ENCODE assay signal across 8 cellular contexts in the genomic region with DNA sequence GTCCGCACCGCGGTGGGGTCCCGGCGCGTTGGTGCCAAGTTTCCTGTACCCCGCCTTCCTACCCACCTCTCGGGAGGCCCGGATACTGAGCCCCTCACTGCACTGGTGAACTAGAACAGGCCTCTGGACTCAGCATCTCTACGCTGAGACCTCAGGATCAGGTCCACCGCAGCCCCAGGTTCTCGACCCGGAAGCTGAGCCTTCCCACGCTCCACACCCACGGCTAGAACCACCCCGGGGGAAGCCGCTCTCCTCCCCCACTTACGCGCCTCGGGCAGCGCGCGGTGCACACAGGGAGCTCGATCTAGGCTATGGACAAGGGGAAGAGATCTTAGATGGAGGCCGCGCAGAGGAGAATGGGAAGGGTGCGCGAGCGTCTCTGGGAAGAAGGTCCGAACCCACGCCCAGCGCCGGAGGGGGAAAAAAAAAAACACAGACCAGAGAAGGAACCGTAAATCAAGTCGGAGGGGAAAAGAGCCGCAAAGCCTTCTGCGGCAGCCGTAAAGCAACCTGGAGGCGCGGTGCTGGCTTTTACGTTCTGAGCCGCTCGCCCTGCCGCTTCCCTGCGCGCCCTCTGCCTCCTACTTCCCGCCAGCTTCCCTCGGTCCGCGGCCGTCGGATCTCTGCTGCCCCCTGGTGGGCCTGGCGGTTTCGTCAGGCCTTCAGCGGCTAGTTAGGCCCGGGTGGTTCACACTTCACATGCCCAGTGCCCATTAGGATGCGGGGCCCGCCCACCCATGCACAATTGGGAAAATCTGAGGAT. TPM values are rescaled to one million over a fixed set of nuclear protein-coding genes. Genes with fewer than 3 reads are reported as not detected.
DNase-seq lines count a peak whose midpoint lies in the region; ATAC-seq and TF ChIP-seq lines count a peak whose summit lies in the region.

A gene (minus strand): TSS at position 358 of the 763 bp plus-strand sequence. CDS start 16,636 bp downstream, outside the sequence.

- H3K27me3 ChIP-seq in adrenal gland (no peaks in the 10 kb centered on the region), heart left ventricle (no peaks in the 10 kb centered on the region), upper lobe of right lung (no peaks in the 10 kb centered on the region)

- peaks cover 0 to 16% of the 10 kb centered on the region in 2 donors for H3K4me1 ChIP-seq in adrenal gland (replicated peaks in 1 of 2)
- peaks cover 0 to 22% (median 12%) of the 10 kb centered on the region in 12 donors for H3K4me1 ChIP-seq in heart left ventricle
- peaks cover 10% of the 10 kb centered on the region for H3K4me1 ChIP-seq in upper lobe of right lung

- no peaks in the 10 kb centered on the region for H3K27me3 Mint-ChIP-seq in T-cell

- peak within 1 kb of the TSS; percentile 95 to 97 for H3K27ac Mint-ChIP-seq in T-cell

- H3K4me1 Mint-ChIP-seq in T-cell, result peaks cover 29 to 34% (median 32%) of the 10 kb centered on the region in 3 donors

- H3K4me3 ChIP-seq in adrenal gland (peak within 1 kb of the TSS; percentile 48 to 94 (median 72)), heart left ventricle (peak within 1 kb of the TSS; percentile 68 to 94 (median 82)), upper lobe of right lung (peak within 1 kb of the TSS; percentile 82)

- no peaks in the 10 kb centered on the region for H3K9me3 Mint-ChIP-seq in T-cell

- H3K27ac ChIP-seq in adrenal gland (peak within 1 kb of the TSS; percentile 75 to 90 (median 87)), heart left ventricle (peak within 1 kb of the TSS; percentile 76 to 98 (median 92)), upper lobe of right lung (peak within 1 kb of the TSS; percentile 89)

- peaks cover 4% of the 10 kb centered on the region for H3K36me3 Mint-ChIP-seq in T-cell

- intact Hi-C loops in adrenal gland (cut with DNase I) (loop anchor here (5.0 to 10.0 kb wide), 5 partner anchors 115 to 385 kb away; a partner anchor contains a TSS), heart left ventricle (cut with DNase I) (loop anchor here in 9 of 10 donors (1.0 to 10.0 kb wide), 14 partner anchors 41 to 643 kb away; a partner anchor contains a TSS), posterior cingulate gyrus (cut with DNase I) (loop anchor here (1.0 to 5.0 kb wide), 5 partner anchors 41 to 380 kb away; a partner anchor contains a TSS), upper lobe of right lung (cut with DNase I) (loop anchor here (5.0 kb wide), 1 partner anchor 382 kb away; no protein-coding TSS in a partner anchor)

- H3K9me3 ChIP-seq in adrenal gland (replicated peaks in 1 of 3) (no peaks in the 10 kb centered on the region), heart left ventricle (no peaks in the 10 kb centered on the region), upper lobe of right lung (no peaks in the 10 kb centered on the region)

- POLR2A ChIA-PET in T-cell (lab: Charles Lee), result interaction anchor here in 1 of 2 donors (0.7 kb wide), 1 partner anchor 855 kb away, joined by 3 read pairs; no protein-coding TSS in a partner anchor

- H3K4me3 Mint-ChIP-seq in T-cell, result peak within 1 kb of the TSS; percentile 96 to 98 (median 97)

- TF ChIP-seq CTCF in GM12874 (IDR thresholded peaks at IDR 0.05; ENCODE audit: insufficient read depth, low read depth, low read length) (peak; percentile 93), adrenal gland (IDR thresholded peaks at IDR 0.05) (peak; percentile 96 to 100 (median 99)), heart left ventricle (IDR thresholded peaks at IDR 0.05) (peak; percentile 95 to 100 (median 99)), upper lobe of right lung (IDR thresholded peaks at IDR 0.05) (peak; percentile 97)

- 0 to 2% (median 0%) methylated on average over 17 to 58 of the region's 58 CpGs for WGBS in adrenal gland, 4 donors
- WGBS in heart left ventricle, 4 donors, result 0 to 1% (median 0%) methylated on average over 49 to 58 of the region's 58 CpGs

- CTCF ChIA-PET in T-cell (lab: Charles Lee), result interaction anchor here (0.6 to 2.0 kb wide), 18 partner anchors 10 to 1088 kb away, joined by 3 to 11 read pairs (median 4); a partner anchor contains a TSS

- TF ChIP-seq POLR2A in adrenal gland (IDR thresholded peaks at IDR 0.05) (peak; percentile 74 to 85), heart left ventricle (IDR thresholded peaks at IDR 0.05) (peak in 1 of 2 donors; percentile 48)

- H3K36me3 ChIP-seq in adrenal gland (replicated peaks in 1 of 2) (no peaks in the 10 kb centered on the region), heart left ventricle (peaks cover 0 to under 1% (median 0%) of the 10 kb centered on the region in 9 donors), upper lobe of right lung (no peaks in the 10 kb centered on the region)

- DNase-seq in NCI-H1436 (lab: John Stamatoyannopoulos, UW) (peak; percentile 97), T-cell (peak; percentile 91 to 98 (median 95)), adrenal gland (peak; percentile 96 to 99 (median 97)), heart left ventricle (peak; percentile 98 to 99 (median 98)), posterior cingulate gyrus (peak; percentile 94 to 99 (median 97)), upper lobe of right lung (peak; percentile 98)

- peak; percentile 91 for ATAC-seq in HG02798 (IDR thresholded peaks at IDR 0.05; ENCODE audit: poor library complexity, unreplicated experiment)
- peak; percentile 86 to 94 (median 88) for ATAC-seq in T-cell (replicated peaks in 1 of 4)
- peak; percentile 97 to 98 (median 97) for ATAC-seq in heart left ventricle
- ATAC-seq in upper lobe of right lung, result peak; percentile 97

RNA-seq across cellular contexts. Expression of the gene that starts here (rescaled TPM):
- total RNA-seq in T-cell (10 to 100 TPM; 12.7 to 28.4 (median 18.3) TPM), adrenal gland (10 to 100 TPM in 4 of 8 donors, 1 to 10 TPM in 4; 5.5 to 22.6 (median 10.2) TPM), heart left ventricle (1 to 10 TPM; 4.1 to 9.7 (median 6.2) TPM), upper lobe of right lung (13.3 TPM)
- polyA plus RNA-seq in adrenal gland (10 to 100 TPM; 10.4 to 14.5 (median 11.8) TPM), heart left ventricle (1 to 10 TPM; 4.3 to 7.9 TPM)

Comparison
In these comparisons a context has a peak if more than half of its experiments do, and no peak if none do; other contexts are left out.
1. Peak in every context shown above with its lines: DNase-seq, ATAC-seq, H3K4me3 ChIP-seq and H3K27ac ChIP-seq.